In the genomic region with DNA sequence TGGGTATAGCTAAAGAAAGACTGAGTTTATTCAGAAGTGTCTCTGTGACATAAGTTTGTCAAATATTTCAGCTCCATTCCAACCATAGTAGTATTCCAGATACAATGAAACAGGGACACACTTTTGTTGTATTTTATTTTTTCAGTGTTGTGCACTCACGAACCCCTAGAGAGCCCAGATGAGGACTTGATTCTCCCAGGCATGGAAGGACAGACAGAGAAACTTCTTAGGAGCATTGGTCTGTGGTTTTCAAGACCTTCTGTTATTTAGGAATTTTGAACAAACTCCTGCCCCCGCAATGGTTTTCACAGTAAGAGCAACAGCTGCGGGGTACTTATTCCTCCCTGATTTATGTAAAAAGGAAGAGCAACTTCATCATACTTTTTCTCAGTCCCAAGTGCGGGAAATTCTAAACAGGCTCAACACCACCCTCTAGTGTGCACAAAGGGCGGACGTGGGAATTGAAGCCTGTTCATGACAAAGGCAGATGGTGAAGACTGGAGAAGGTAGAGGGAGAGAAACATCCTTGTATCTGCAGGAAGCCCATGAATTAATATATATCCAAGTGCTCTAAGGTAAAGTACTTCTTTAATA, we compare ENCODE assay signal across 9 cellular contexts.
DNase-seq lines count a peak whose midpoint lies in the region; ATAC-seq and TF ChIP-seq lines count a peak whose summit lies in the region.
"Had no signal": no experiment of that assay in that cellular context is flagged by ENCODE, and none has a peak within 500 bp of the region (broad histone marks: within the 10 kb centered on the region; RNA-seq: fewer than 3 reads in every experiment).

No MANE protein-coding gene starts in this region.

- ATAC-seq in T-helper 17 cell, result no peak

- no peaks in the 10 kb centered on the region for H3K9me3 ChIP-seq in HEK293 (ENCODE audit: control insufficient read depth, insufficient read depth, low read depth, low read length)
- no peaks in the 10 kb centered on the region for H3K9me3 ChIP-seq in esophagus squamous epithelium
- no peaks in the 10 kb centered on the region for H3K9me3 ChIP-seq in T-helper 17 cell (ENCODE audit: control insufficient read depth, low read length, poor library complexity, severe bottlenecking)

- peaks cover 5% of the 10 kb centered on the region for H3K4me1 Mint-ChIP-seq in nephron progenitor cell
- H3K4me1 Mint-ChIP-seq in T-helper 17 cell, result no peaks in the 10 kb centered on the region

- TF ChIP-seq CTCF in HEK293 (tag by site-specific recombination; IDR thresholded peaks at IDR 0.05) (no peak), WI38 (IDR thresholded peaks at IDR 0.05; ENCODE audit: low read depth, low read length) (peak; percentile 69), esophagus squamous epithelium (IDR thresholded peaks at IDR 0.05) (peak in 4 of 6 experiments; percentile 44 to 58 (median 52)), nephron progenitor cell (IDR thresholded peaks at IDR 0.05) (peak; percentile 68)

- intact Hi-C loops in esophagus squamous epithelium (cut with DNase I), result no loop called here

- H3K4me3 Mint-ChIP-seq in nephron progenitor cell (no peak overlapping the region), T-helper 17 cell (no peak overlapping the region)
- H3K4me3 Mint-ChIP-seq: CD4-positive, alpha-beta T cell had no signal

- no peaks in the 10 kb centered on the region for H3K9me3 Mint-ChIP-seq in nephron progenitor cell

- DNase-seq in NCI-H2081 (lab: John Stamatoyannopoulos, UW) (peak; percentile 40 to 59), NCI-H2081 treated with DMSO at 0.1 percent for 48 hours (lab: John Stamatoyannopoulos, UW) (no peak), NCI-H2107 (lab: John Stamatoyannopoulos, UW) (peak; percentile 18), esophagus squamous epithelium (lab: John Stamatoyannopoulos, UW) (no peak), nephron progenitor cell (peak; percentile 54), T-helper 17 cell (no peak)

- no peak for TF ChIP-seq POLR2A in esophagus squamous epithelium (IDR thresholded peaks at IDR 0.05)

- no peaks in the 10 kb centered on the region for H3K4me1 ChIP-seq in HEK293 (ENCODE audit: control insufficient read depth, insufficient read depth, low read length)
- no peaks in the 10 kb centered on the region for H3K4me1 ChIP-seq in esophagus squamous epithelium

- H3K36me3 Mint-ChIP-seq in nephron progenitor cell (ENCODE audit: low read depth), result no peaks in the 10 kb centered on the region
- H3K36me3 Mint-ChIP-seq in T-helper 17 cell (ENCODE audit: low read depth), result no peaks in the 10 kb centered on the region

- H3K27ac ChIP-seq in HEK293 (ENCODE audit: extremely low read depth, low read depth, low read length) (no peak overlapping the region), esophagus squamous epithelium (no peak overlapping the region)

- no peaks in the 10 kb centered on the region for H3K36me3 ChIP-seq in HEK293 (ENCODE audit: control insufficient read depth in 2 of 2, insufficient read depth in 1 of 2, low read length in 2 of 2)
- no peaks in the 10 kb centered on the region for H3K36me3 ChIP-seq in esophagus squamous epithelium

- no peaks in the 10 kb centered on the region for H3K27me3 ChIP-seq in esophagus squamous epithelium

- H3K4me3 ChIP-seq in HEK293 (ENCODE audit: low read depth, low read length) (no peak overlapping the region), WI38 (ENCODE audit: low read depth, low read length) (no peak overlapping the region), esophagus squamous epithelium (no peak overlapping the region)

- POLR2A ChIA-PET in HEK293 (lab: Yijun Ruan, JAX), result no interaction called here

- CTCF ChIA-PET in HEK293 (lab: Yijun Ruan, JAX), result interaction anchor here (0.6 to 2.1 kb wide), 13 partner anchors 10 to 829 kb away, joined by 3 to 11 read pairs (median 3); no protein-coding TSS in a partner anchor

- WGBS in esophagus squamous epithelium, 2 donors, result 11 to 12% methylated on average over 6 of the region's 6 CpGs

- H3K27me3 Mint-ChIP-seq in nephron progenitor cell (ENCODE audit: low read depth, poor library complexity) (no peaks in the 10 kb centered on the region), T-helper 17 cell (peaks cover 15% of the 10 kb centered on the region)

- H3K27ac Mint-ChIP-seq in nephron progenitor cell (no peak overlapping the region), T-helper 17 cell (no peak overlapping the region)
- H3K27ac Mint-ChIP-seq: CD4-positive, alpha-beta T cell had no signal

TF ChIP-seq in HEK293, 187 proteins besides CTCF, POLR2A, EP300 and RAD21:
- no peak for TF ChIP-seq GFI1B (tag by site-specific recombination; IDR thresholded peaks at IDR 0.05)
- peak; percentile 64 for TF ChIP-seq ZNF654 (tag by site-specific recombination; IDR thresholded peaks at IDR 0.05; ENCODE audit: low read depth)

Comparison
In these comparisons a context has a peak if more than half of its experiments do, and no peak if none do; other contexts are left out.
1. DNase-seq: peak in NCI-H2081 (2 of 2), NCI-H2107 (single experiment) and nephron progenitor cell (single experiment); none in NCI-H2081 treated with DMSO at 0.1 percent for 48 hours (single experiment), esophagus squamous epithelium (single experiment) and T-helper 17 cell (0 of 3).